Comparison of ENCODE assay signal across 14 cellular contexts in genomic region chr20:5688431-5688972, GRCh38.
DNase-seq lines count a peak whose midpoint lies in the region; ATAC-seq and TF ChIP-seq lines count a peak whose summit lies in the region.
"Had no signal": no experiment of that assay in that cellular context is flagged by ENCODE, and none has a peak within 500 bp of the region (broad histone marks: within the 10 kb centered on the region; RNA-seq: fewer than 3 reads in every experiment).

No MANE protein-coding gene starts in this region.

- ATAC-seq in esophagus mucosa (peak; percentile 33), lung (ENCODE audit: insufficient read depth, low FRiP score) (peak; percentile 35), upper lobe of right lung (peak; percentile 88), psoas muscle (no peak), GM21381 (IDR thresholded peaks at IDR 0.05; ENCODE audit: unreplicated experiment) (no peak)

- DNase-seq in NCI-H510A (lab: John Stamatoyannopoulos, UW) (peak; percentile 26), NCI-H510A treated with DMSO at 0.1 percent for 48 hours (lab: John Stamatoyannopoulos, UW) (no peak), lung (ENCODE audit: low spot score) (peak; percentile 51), upper lobe of right lung (peak; percentile 86), psoas muscle (no peak), GM19240 (ENCODE audit: insufficient read length, low spot score) (no peak)
- DNase-seq: DMS153; foreskin melanocyte; Peyer's patch; stimulated activated CD4-positive, alpha-beta T cell treated with anti-CD3 and anti-CD28 coated beads, Interleukin-12 subunit alpha, Interleukin-12 subunit beta, amount 100 ng/mL, for 4 hours; tibial artery had no signal

- intact Hi-C loops in upper lobe of right lung (cut with DNase I): no loop called here
- intact Hi-C loops in psoas muscle (cut with DNase I): no loop called here

- TF ChIP-seq CTCF in lung (IDR thresholded peaks at IDR 0.05; ENCODE audit: control extremely low read depth, extremely low read depth) (no peak), upper lobe of right lung (IDR thresholded peaks at IDR 0.05) (no peak), psoas muscle (IDR thresholded peaks at IDR 0.05) (no peak)

- H3K4me1 ChIP-seq in lung (ENCODE audit: control insufficient read depth in 2 of 2, insufficient read depth in 2 of 2, low read length in 2 of 2) (no peaks in the 10 kb centered on the region), upper lobe of right lung (peaks cover 12% of the 10 kb centered on the region), psoas muscle (no peaks in the 10 kb centered on the region)
- H3K4me1 ChIP-seq: ascending aorta, tibial artery had no signal

- 27 to 41% methylated on average over 11 to 12 of the region's 12 CpGs for WGBS in lung, 2 donors
- 55 to 62% (median 61%) methylated on average over 12 of the region's 12 CpGs for WGBS in psoas muscle, 3 donors

- no peaks in the 10 kb centered on the region for H3K36me3 ChIP-seq in lung (ENCODE audit: control insufficient read depth in 2 of 2, insufficient read depth in 2 of 2, low read length in 2 of 2)
- no peaks in the 10 kb centered on the region for H3K36me3 ChIP-seq in upper lobe of right lung
- no peaks in the 10 kb centered on the region for H3K36me3 ChIP-seq in psoas muscle (ENCODE audit: insufficient read depth in 1 of 2, low read depth in 1 of 2)
- H3K36me3 ChIP-seq: ascending aorta, Peyer's patch, tibial artery had no signal

- H3K4me3 ChIP-seq in lung: no peak overlapping the region
- no peak overlapping the region for H3K4me3 ChIP-seq in upper lobe of right lung
- no peak overlapping the region for H3K4me3 ChIP-seq in psoas muscle
- H3K4me3 ChIP-seq: ascending aorta, Peyer's patch, tibial artery had no signal

- H3K9me3 ChIP-seq in lung (ENCODE audit: control insufficient read depth in 2 of 2, insufficient read depth in 1 of 2, low read length in 1 of 2) (no peaks in the 10 kb centered on the region), upper lobe of right lung (no peaks in the 10 kb centered on the region), psoas muscle (no peaks in the 10 kb centered on the region)
- H3K9me3 ChIP-seq: ascending aorta, Peyer's patch, tibial artery had no signal

- H3K27ac ChIP-seq in lung (ENCODE audit: low read depth in 1 of 2, low read length in 1 of 2): peak overlapping the region in 1 of 2 donors; percentile 56
- peak overlapping the region; percentile 71 for H3K27ac ChIP-seq in upper lobe of right lung
- no peak overlapping the region for H3K27ac ChIP-seq in psoas muscle
- H3K27ac ChIP-seq: Peyer's patch, tibial artery had no signal

- H3K27me3 ChIP-seq in lung (ENCODE audit: control insufficient read depth, insufficient read depth) (no peaks in the 10 kb centered on the region), upper lobe of right lung (no peaks in the 10 kb centered on the region), psoas muscle (ENCODE audit: insufficient read depth in 3 of 3, low read length in 2 of 3) (no peaks in the 10 kb centered on the region)
- H3K27me3 ChIP-seq: ascending aorta, Peyer's patch, tibial artery had no signal

Comparison
In these comparisons a context has a peak if more than half of its experiments do, and no peak if none do; other contexts are left out.
1. DNase-seq: peak in NCI-H510A (single experiment), lung (single experiment) and upper lobe of right lung (single experiment); none in NCI-H510A treated with DMSO at 0.1 percent for 48 hours (single experiment), psoas muscle (0 of 2) and GM19240 (single experiment).
2. ATAC-seq: peak in esophagus mucosa (single experiment), lung (single experiment) and upper lobe of right lung (single experiment); none in psoas muscle (0 of 4) and GM21381 (single experiment).